25 cellular contexts compared by ENCODE assay signal in the genomic region with DNA sequence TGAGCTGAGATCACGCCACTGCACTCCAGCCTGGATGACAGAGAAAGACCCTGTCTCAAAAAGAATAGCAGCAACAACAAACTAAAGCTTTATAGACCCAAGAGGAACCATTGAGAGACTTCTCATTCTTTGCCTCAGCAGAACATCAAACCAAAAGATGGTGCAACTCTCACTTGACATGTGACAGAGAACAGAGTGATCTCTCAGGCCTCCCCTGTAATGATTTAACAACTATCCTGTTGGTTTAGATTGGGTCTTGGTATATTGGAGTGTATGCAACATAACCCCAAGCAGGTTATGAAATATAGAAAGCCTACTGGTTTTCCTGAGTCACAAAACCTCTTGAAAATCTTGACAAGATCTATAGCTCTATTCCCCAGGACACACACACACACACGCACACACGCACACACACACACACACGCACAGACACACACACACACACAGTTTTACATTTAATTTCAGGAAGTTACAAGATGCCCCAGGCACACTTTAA. TPM values are rescaled to one million over a fixed set of nuclear protein-coding genes. Genes with fewer than 3 reads are reported as not detected.
"Had no signal": no experiment of that assay in that cellular context is flagged by ENCODE, and none has a peak within 500 bp of the region (broad histone marks: within the 10 kb centered on the region; RNA-seq: fewer than 3 reads in every experiment).

No MANE protein-coding gene starts in this region.

- H3K27ac Mint-ChIP-seq: activated CD8-positive, alpha-beta memory T cell treated with anti-CD3 and anti-CD28 coated beads, Interleukin-2, amount 10 ng/mL, durations not matched to agents 7 days and 5 days; activated CD8-positive, alpha-beta T cell treated with anti-CD3 and anti-CD28 coated beads for 36 hours; activated naive CD4-positive, alpha-beta T cell treated with anti-CD3 and anti-CD28 coated beads, Interleukin-2, amount 50 U/mL, for 72 hours; dendritic cell treated with granulocyte-macrophage colony-stimulating factor and Interleukin-4, amounts not matched to agents 40 ng/mL and 50 ng/mL, for 4 days; endodermal cell; stimulated activated naive CD8-positive, alpha-beta T cell treated with anti-CD3 and anti-CD28 coated beads, Interleukin-15, Interleukin-2, amounts not matched to agents 100 ng/mL and 50 ng/mL, for 24 hours had no signal

- H3K9me3 Mint-ChIP-seq: activated CD8-positive, alpha-beta T cell treated with anti-CD3 and anti-CD28 coated beads for 36 hours; activated naive CD4-positive, alpha-beta T cell treated with anti-CD3 and anti-CD28 coated beads, Interleukin-2, amount 50 U/mL, for 72 hours; central memory CD8-positive, alpha-beta T cell; dendritic cell treated with granulocyte-macrophage colony-stimulating factor and Interleukin-4, amounts not matched to agents 40 ng/mL and 50 ng/mL, for 4 days; endodermal cell; nephron; stimulated activated naive CD8-positive, alpha-beta T cell treated with anti-CD3 and anti-CD28 coated beads, Interleukin-15, Interleukin-2, amounts not matched to agents 100 ng/mL and 50 ng/mL, for 24 hours had no signal

- H3K36me3 Mint-ChIP-seq: activated CD8-positive, alpha-beta memory T cell treated with anti-CD3 and anti-CD28 coated beads, Interleukin-2, amount 10 ng/mL, durations not matched to agents 7 days and 5 days; activated naive CD4-positive, alpha-beta T cell treated with anti-CD3 and anti-CD28 coated beads, Interleukin-2, amount 50 U/mL, for 72 hours had no signal

- H3K4me1 Mint-ChIP-seq: activated CD8-positive, alpha-beta memory T cell treated with anti-CD3 and anti-CD28 coated beads, Interleukin-2, amount 10 ng/mL, durations not matched to agents 7 days and 5 days; central memory CD8-positive, alpha-beta T cell had no signal

- DNase-seq: activated CD4-positive, alpha-beta T cell treated with anti-CD3 and anti-CD28 coated beads, Interleukin-2, amount 50 U/mL, for 1 hour; activated CD8-positive, alpha-beta memory T cell treated with anti-CD3 and anti-CD28 coated beads, Interleukin-2, amount 10 ng/mL, durations not matched to agents 7 days and 5 days; activated CD8-positive, alpha-beta T cell treated with anti-CD3 and anti-CD28 coated beads for 36 hours; activated naive CD4-positive, alpha-beta T cell; activated T-cell treated with anti-CD3 and anti-CD28 coated beads, Interleukin-2, amount 50 U/mL, for 48 hours; anterior cingulate cortex; endodermal cell; foreskin fibroblast; heart right ventricle; left ventricle myocardium superior; posterior cingulate gyrus; right lobe of liver; stimulated activated CD4-positive, alpha-beta T cell treated with anti-CD3 and anti-CD28 coated beads, Interleukin-12 subunit alpha, Interleukin-12 subunit beta, amount 100 ng/mL, for 4 hours; stimulated activated CD4-positive, alpha-beta T cell treated with anti-CD3 and anti-CD28 coated beads, Interleukin-4, amount 100 ng/mL, for 1 hour; T-helper 9 cell; trophoblast cell; uterus; WERI-Rb-1 had no signal

- H3K4me3 Mint-ChIP-seq: activated CD8-positive, alpha-beta memory T cell treated with anti-CD3 and anti-CD28 coated beads, Interleukin-2, amount 10 ng/mL, durations not matched to agents 7 days and 5 days; activated CD8-positive, alpha-beta T cell treated with anti-CD3 and anti-CD28 coated beads for 36 hours; central memory CD8-positive, alpha-beta T cell; dendritic cell treated with granulocyte-macrophage colony-stimulating factor and Interleukin-4, amounts not matched to agents 40 ng/mL and 50 ng/mL, for 4 days; endodermal cell; nephron; stimulated activated naive CD8-positive, alpha-beta T cell treated with anti-CD3 and anti-CD28 coated beads, Interleukin-15, Interleukin-2, amounts not matched to agents 100 ng/mL and 50 ng/mL, for 24 hours had no signal

- ATAC-seq: activated CD4-positive, CD25-positive, alpha-beta regulatory T cell treated with anti-CD3 and anti-CD28 coated beads, Interleukin-2, amount 50 U/mL, for 24 hours; activated CD8-positive, alpha-beta memory T cell treated with anti-CD3 and anti-CD28 coated beads, Interleukin-2, amount 10 ng/mL, durations not matched to agents 7 days and 5 days; activated CD8-positive, alpha-beta T cell treated with anti-CD3 and anti-CD28 coated beads for 36 hours; activated naive CD4-positive, alpha-beta T cell treated with anti-CD3 and anti-CD28 coated beads, Interleukin-2, amount 50 U/mL, for 72 hours; esophagus mucosa; heart right ventricle; left ventricle myocardium superior; right lobe of liver had no signal

RNA-seq across cellular contexts. Expression of a gene that starts 6.4 kb away (rescaled TPM):
- total RNA-seq: activated CD8-positive, alpha-beta memory T cell treated with anti-CD3 and anti-CD28 coated beads, Interleukin-2, amount 10 ng/mL, durations not matched to agents 7 days and 5 days; activated CD8-positive, alpha-beta T cell treated with anti-CD3 and anti-CD28 coated beads for 36 hours; activated naive CD4-positive, alpha-beta T cell treated with anti-CD3 and anti-CD28 coated beads, Interleukin-2, amount 50 U/mL, for 72 hours had no signal
